In the genomic region with DNA sequence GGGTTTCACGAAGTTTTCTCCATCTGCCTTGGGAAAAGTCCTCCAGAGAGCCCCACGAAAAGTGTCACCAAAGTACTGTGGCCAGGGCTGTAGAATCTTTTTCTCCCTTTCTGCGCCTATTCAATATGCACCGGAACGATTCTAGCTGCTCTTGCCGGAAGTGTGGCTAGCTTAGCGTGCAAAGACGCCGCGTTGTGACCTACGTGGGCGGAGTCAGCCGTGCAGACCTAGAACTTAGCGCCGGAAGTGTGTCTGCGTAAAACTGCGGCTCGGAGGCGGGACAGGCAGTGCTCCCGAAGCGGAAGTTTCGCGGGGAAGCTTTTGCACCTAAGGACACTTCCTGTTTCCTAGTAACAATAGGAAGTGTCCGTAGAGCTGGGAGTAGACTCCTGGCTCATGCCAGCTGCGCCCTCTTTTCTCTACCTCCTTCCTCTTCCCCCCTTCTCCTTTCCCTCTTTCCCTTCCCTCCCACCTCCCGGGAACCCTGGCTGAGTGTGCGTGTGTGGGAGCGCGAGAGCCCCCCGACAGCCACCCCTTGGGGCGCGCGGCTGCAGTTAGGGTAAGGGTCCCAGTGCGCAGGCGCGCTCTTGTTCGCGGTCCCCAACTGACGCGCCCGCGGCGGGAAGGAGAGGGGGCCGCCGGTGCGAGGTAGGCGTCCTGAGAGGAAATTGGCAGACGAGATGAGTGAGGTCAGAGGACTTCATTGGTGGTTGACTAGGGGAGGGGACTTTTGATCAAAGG, we compare ENCODE assay signal across 1 cellular context.
A peak's percentile ranks its signal among the peaks of the same experiment; 100 is the strongest.
TF ChIP-seq lines count a peak whose summit lies in the region.

A gene with protein sequence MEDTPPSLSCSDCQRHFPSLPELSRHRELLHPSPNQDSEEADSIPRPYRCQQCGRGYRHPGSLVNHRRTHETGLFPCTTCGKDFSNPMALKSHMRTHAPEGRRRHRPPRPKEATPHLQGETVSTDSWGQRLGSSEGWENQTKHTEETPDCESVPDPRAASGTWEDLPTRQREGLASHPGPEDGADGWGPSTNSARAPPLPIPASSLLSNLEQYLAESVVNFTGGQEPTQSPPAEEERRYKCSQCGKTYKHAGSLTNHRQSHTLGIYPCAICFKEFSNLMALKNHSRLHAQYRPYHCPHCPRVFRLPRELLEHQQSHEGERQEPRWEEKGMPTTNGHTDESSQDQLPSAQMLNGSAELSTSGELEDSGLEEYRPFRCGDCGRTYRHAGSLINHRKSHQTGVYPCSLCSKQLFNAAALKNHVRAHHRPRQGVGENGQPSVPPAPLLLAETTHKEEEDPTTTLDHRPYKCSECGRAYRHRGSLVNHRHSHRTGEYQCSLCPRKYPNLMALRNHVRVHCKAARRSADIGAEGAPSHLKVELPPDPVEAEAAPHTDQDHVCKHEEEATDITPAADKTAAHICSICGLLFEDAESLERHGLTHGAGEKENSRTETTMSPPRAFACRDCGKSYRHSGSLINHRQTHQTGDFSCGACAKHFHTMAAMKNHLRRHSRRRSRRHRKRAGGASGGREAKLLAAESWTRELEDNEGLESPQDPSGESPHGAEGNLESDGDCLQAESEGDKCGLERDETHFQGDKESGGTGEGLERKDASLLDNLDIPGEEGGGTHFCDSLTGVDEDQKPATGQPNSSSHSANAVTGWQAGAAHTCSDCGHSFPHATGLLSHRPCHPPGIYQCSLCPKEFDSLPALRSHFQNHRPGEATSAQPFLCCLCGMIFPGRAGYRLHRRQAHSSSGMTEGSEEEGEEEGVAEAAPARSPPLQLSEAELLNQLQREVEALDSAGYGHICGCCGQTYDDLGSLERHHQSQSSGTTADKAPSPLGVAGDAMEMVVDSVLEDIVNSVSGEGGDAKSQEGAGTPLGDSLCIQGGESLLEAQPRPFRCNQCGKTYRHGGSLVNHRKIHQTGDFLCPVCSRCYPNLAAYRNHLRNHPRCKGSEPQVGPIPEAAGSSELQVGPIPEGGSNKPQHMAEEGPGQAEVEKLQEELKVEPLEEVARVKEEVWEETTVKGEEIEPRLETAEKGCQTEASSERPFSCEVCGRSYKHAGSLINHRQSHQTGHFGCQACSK (N-terminal part only) (plus strand): TSS at position 350 of the 741 bp plus-strand sequence. CDS start 1,903 bp downstream, outside the sequence.
A gene (minus strand): TSS at position 168 of the 741 bp plus-strand sequence. CDS start 9,781 bp downstream, outside the sequence.

TF ChIP-seq in K562, 482 proteins besides CTCF, POLR2A, EP300 and RAD21 (continued from another document and continues in another):
- TF ChIP-seq, protein P1, sequence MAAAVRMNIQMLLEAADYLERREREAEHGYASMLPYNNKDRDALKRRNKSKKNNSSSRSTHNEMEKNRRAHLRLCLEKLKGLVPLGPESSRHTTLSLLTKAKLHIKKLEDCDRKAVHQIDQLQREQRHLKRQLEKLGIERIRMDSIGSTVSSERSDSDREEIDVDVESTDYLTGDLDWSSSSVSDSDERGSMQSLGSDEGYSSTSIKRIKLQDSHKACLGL (CRISPR knock-in tag; IDR thresholded peaks at IDR 0.05; ENCODE audit: borderline replicate concordance, poor library complexity, severe bottlenecking): no peak
- TF ChIP-seq GABPA (tag; conservative IDR thresholded peaks at IDR 0.05; ENCODE audit: low read depth) (peak; percentile 99), CBX1 (IDR thresholded peaks at IDR 0.05; ENCODE audit: low read depth) (no peak), PRPF4 (IDR thresholded peaks at IDR 0.05; ENCODE audit: insufficient read depth, low read depth, low read length, poor library complexity, severe bottlenecking) (no peak), BHLHE40 (IDR thresholded peaks at IDR 0.05; ENCODE audit: low read length) (no peak), ZNF76 (CRISPR knock-in tag; IDR thresholded peaks at IDR 0.05; ENCODE audit: borderline replicate concordance) (no peak), IRF2 (CRISPR knock-in tag; IDR thresholded peaks at IDR 0.05) (no peak), HDAC1 (IDR thresholded peaks at IDR 0.05) (peak in 1 of 2 experiments; percentile 90; a peak in 2 of 4 replicates), FOXK1 (CRISPR knock-in tag; IDR thresholded peaks at IDR 0.05; ENCODE audit: borderline replicate concordance) (0 out of 2 replicates have a peak, but pooled peaks have one; percentile 70), COPS2 (conservative IDR thresholded peaks at IDR 0.05) (no peak), NR2C2 (CRISPR knock-in tag; IDR thresholded peaks at IDR 0.05) (peak; percentile 82; the same call in 1 of the 2 replicates), NR2C2 (tag; IDR thresholded peaks at IDR 0.05) (peak; percentile 97), KLF13 (tag; IDR thresholded peaks at IDR 0.05; ENCODE audit: borderline replicate concordance, low read depth) (peak; percentile 80; the same call in 1 of the 2 replicates), NRF1 (conservative IDR thresholded peaks at IDR 0.05 in 1 of 2, IDR thresholded peaks at IDR 0.05 in 1 of 2) (peak; percentile 93 to 94), ZNF57 (CRISPR knock-in tag; IDR thresholded peaks at IDR 0.05) (no peak), SRSF3 (IDR thresholded peaks at IDR 0.05; ENCODE audit: insufficient read depth, low read length) (no peak), TEAD1 (CRISPR knock-in tag; IDR thresholded peaks at IDR 0.05) (peak; percentile 30 to 82; a peak in 2 of 4 replicates), KLF10 (CRISPR knock-in tag; IDR thresholded peaks at IDR 0.05) (no peak), KDM5B (IDR thresholded peaks at IDR 0.05; ENCODE audit: insufficient replicate concordance, low read depth, low read length) (peak; percentile 77), SIX5 (IDR thresholded peaks at IDR 0.05; ENCODE audit: borderline replicate concordance in 1 of 2, insufficient read depth in 1 of 2, low read depth in 1 of 2, low read length in 2 of 2) (peak; percentile 53 to 64; a peak in 2 of 4 replicates), SIRT6 (IDR thresholded peaks at IDR 0.05; ENCODE audit: low read depth, low read length) (no peak), SUPT5H (IDR thresholded peaks at IDR 0.05) (peak; percentile 96), CHD1 (IDR thresholded peaks at IDR 0.05; ENCODE audit: low read length) (peak; percentile 30)
- TF ChIP-seq, protein P2, sequence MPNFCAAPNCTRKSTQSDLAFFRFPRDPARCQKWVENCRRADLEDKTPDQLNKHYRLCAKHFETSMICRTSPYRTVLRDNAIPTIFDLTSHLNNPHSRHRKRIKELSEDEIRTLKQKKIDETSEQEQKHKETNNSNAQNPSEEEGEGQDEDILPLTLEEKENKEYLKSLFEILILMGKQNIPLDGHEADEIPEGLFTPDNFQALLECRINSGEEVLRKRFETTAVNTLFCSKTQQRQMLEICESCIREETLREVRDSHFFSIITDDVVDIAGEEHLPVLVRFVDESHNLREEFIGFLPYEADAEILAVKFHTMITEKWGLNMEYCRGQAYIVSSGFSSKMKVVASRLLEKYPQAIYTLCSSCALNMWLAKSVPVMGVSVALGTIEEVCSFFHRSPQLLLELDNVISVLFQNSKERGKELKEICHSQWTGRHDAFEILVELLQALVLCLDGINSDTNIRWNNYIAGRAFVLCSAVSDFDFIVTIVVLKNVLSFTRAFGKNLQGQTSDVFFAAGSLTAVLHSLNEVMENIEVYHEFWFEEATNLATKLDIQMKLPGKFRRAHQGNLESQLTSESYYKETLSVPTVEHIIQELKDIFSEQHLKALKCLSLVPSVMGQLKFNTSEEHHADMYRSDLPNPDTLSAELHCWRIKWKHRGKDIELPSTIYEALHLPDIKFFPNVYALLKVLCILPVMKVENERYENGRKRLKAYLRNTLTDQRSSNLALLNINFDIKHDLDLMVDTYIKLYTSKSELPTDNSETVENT (CRISPR knock-in tag; IDR thresholded peaks at IDR 0.05): peak; percentile 77
- TF ChIP-seq, protein P3, sequence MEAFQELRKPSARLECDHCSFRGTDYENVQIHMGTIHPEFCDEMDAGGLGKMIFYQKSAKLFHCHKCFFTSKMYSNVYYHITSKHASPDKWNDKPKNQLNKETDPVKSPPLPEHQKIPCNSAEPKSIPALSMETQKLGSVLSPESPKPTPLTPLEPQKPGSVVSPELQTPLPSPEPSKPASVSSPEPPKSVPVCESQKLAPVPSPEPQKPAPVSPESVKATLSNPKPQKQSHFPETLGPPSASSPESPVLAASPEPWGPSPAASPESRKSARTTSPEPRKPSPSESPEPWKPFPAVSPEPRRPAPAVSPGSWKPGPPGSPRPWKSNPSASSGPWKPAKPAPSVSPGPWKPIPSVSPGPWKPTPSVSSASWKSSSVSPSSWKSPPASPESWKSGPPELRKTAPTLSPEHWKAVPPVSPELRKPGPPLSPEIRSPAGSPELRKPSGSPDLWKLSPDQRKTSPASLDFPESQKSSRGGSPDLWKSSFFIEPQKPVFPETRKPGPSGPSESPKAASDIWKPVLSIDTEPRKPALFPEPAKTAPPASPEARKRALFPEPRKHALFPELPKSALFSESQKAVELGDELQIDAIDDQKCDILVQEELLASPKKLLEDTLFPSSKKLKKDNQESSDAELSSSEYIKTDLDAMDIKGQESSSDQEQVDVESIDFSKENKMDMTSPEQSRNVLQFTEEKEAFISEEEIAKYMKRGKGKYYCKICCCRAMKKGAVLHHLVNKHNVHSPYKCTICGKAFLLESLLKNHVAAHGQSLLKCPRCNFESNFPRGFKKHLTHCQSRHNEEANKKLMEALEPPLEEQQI (IDR thresholded peaks at IDR 0.05): no peak
- TF ChIP-seq, protein P4, sequence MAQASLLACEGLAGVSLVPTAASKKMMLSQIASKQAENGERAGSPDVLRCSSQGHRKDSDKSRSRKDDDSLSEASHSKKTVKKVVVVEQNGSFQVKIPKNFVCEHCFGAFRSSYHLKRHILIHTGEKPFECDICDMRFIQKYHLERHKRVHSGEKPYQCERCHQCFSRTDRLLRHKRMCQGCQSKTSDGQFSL (CRISPR knock-in tag; IDR thresholded peaks at IDR 0.05): no peak
- TF ChIP-seq, protein P4 (tag; IDR thresholded peaks at IDR 0.05): no peak
- TF ChIP-seq, protein P5, sequence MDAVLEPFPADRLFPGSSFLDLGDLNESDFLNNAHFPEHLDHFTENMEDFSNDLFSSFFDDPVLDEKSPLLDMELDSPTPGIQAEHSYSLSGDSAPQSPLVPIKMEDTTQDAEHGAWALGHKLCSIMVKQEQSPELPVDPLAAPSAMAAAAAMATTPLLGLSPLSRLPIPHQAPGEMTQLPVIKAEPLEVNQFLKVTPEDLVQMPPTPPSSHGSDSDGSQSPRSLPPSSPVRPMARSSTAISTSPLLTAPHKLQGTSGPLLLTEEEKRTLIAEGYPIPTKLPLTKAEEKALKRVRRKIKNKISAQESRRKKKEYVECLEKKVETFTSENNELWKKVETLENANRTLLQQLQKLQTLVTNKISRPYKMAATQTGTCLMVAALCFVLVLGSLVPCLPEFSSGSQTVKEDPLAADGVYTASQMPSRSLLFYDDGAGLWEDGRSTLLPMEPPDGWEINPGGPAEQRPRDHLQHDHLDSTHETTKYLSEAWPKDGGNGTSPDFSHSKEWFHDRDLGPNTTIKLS (IDR thresholded peaks at IDR 0.05; ENCODE audit: borderline replicate concordance, low read depth): peak; percentile 77
- TF ChIP-seq, protein P6, sequence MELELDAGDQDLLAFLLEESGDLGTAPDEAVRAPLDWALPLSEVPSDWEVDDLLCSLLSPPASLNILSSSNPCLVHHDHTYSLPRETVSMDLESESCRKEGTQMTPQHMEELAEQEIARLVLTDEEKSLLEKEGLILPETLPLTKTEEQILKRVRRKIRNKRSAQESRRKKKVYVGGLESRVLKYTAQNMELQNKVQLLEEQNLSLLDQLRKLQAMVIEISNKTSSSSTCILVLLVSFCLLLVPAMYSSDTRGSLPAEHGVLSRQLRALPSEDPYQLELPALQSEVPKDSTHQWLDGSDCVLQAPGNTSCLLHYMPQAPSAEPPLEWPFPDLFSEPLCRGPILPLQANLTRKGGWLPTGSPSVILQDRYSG (tag; conservative IDR thresholded peaks at IDR 0.05; ENCODE audit: low read depth): no peak
- TF ChIP-seq, protein P7, sequence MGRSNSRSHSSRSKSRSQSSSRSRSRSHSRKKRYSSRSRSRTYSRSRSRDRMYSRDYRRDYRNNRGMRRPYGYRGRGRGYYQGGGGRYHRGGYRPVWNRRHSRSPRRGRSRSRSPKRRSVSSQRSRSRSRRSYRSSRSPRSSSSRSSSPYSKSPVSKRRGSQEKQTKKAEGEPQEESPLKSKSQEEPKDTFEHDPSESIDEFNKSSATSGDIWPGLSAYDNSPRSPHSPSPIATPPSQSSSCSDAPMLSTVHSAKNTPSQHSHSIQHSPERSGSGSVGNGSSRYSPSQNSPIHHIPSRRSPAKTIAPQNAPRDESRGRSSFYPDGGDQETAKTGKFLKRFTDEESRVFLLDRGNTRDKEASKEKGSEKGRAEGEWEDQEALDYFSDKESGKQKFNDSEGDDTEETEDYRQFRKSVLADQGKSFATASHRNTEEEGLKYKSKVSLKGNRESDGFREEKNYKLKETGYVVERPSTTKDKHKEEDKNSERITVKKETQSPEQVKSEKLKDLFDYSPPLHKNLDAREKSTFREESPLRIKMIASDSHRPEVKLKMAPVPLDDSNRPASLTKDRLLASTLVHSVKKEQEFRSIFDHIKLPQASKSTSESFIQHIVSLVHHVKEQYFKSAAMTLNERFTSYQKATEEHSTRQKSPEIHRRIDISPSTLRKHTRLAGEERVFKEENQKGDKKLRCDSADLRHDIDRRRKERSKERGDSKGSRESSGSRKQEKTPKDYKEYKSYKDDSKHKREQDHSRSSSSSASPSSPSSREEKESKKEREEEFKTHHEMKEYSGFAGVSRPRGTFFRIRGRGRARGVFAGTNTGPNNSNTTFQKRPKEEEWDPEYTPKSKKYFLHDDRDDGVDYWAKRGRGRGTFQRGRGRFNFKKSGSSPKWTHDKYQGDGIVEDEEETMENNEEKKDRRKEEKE (IDR thresholded peaks at IDR 0.05; ENCODE audit: borderline replicate concordance in 1 of 2, control insufficient read depth in 1 of 2, low read depth in 2 of 2, low read length in 1 of 2): peak in 1 of 2 experiments; percentile 97; a peak in 2 of 4 replicates
- TF ChIP-seq, protein P8, sequence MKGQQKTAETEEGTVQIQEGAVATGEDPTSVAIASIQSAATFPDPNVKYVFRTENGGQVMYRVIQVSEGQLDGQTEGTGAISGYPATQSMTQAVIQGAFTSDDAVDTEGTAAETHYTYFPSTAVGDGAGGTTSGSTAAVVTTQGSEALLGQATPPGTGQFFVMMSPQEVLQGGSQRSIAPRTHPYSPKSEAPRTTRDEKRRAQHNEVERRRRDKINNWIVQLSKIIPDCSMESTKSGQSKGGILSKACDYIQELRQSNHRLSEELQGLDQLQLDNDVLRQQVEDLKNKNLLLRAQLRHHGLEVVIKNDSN (CRISPR knock-in tag; IDR thresholded peaks at IDR 0.05): no peak
- TF ChIP-seq, protein P9, sequence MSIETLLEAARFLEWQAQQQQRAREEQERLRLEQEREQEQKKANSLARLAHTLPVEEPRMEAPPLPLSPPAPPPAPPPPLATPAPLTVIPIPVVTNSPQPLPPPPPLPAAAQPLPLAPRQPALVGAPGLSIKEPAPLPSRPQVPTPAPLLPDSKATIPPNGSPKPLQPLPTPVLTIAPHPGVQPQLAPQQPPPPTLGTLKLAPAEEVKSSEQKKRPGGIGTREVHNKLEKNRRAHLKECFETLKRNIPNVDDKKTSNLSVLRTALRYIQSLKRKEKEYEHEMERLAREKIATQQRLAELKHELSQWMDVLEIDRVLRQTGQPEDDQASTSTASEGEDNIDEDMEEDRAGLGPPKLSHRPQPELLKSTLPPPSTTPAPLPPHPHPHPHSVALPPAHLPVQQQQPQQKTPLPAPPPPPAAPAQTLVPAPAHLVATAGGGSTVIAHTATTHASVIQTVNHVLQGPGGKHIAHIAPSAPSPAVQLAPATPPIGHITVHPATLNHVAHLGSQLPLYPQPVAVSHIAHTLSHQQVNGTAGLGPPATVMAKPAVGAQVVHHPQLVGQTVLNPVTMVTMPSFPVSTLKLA (conservative IDR thresholded peaks at IDR 0.05): peak; percentile 79 to 87
